Comparison of ENCODE assay signal across 10 cellular contexts in the genomic region with DNA sequence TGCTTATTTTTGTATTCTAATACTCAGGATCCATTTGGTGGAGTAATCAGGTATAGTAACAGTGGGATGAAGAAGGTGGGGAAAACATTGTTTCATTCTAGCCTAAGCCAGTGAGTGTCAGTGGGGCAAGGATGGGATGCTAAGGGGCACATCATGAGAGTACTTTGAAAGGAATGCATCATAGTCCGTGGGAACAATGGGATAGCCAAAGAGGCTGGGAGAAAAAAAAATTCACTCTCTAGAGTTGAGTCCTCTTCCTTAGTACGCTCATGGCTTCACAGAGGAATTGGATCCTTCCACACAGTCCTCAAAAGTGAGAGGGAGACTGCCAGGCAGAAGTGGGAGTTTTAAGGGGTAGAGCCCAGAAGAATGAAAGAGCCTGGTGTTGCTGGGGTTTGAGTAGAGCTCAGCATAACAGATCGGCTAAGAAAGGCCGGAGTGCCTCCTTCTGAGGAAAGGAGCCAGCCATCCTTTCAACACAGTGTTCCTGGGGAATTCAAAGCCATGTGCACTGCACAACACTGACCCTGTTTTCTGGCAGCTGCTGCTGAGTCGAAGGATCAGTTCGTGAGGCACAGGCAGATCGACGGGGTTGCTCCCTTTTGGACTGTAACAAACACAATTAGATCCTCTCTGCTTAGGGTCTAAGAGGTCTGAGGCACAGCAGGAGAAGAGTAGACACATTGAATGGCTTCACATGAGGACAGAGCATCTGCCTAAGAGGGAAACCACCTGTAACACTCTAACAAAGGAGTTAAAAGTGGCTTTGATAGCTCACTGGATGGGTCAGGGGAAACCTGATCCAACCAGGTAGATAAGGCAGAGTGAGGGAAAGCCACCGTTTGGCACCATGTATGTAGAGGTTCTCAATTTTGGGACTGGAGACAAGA.
DNase-seq lines count a peak whose midpoint lies in the region; FAIRE-seq and TF ChIP-seq lines count a peak whose summit lies in the region.
"Had no signal": no experiment of that assay in that cellular context is flagged by ENCODE, and none has a peak within 500 bp of the region (broad histone marks: within the 10 kb centered on the region; RNA-seq: fewer than 3 reads in every experiment).

No MANE protein-coding gene starts in this region.

- H3K4me3 ChIP-seq in H7 (ENCODE audit: insufficient read depth, low read depth, low read length) (no peak overlapping the region), GM23248 (no peak overlapping the region)

- peak overlapping the region; percentile 84 for H3K27ac Mint-ChIP-seq in endothelial cell (ENCODE audit: unreplicated experiment)
- H3K27ac Mint-ChIP-seq in activated naive CD4-positive, alpha-beta T cell treated with anti-CD3 and anti-CD28 coated beads, Interleukin-2, amount 10 ng/mL, durations not matched to agents 7 days and 5 days, result no peak overlapping the region

- H3K4me1 ChIP-seq in GM23248 (ENCODE audit: insufficient read depth), result peaks cover 10% of the 10 kb centered on the region

- H3K9me2 ChIP-seq in GM23248 (ENCODE audit: insufficient read depth), result no peaks in the 10 kb centered on the region

- H3K4me2 ChIP-seq in GM23248 (ENCODE audit: unreplicated experiment), result no peak overlapping the region

- H3K36me3 Mint-ChIP-seq in endothelial cell (ENCODE audit: low read depth, unreplicated experiment), result peaks cover 16% of the 10 kb centered on the region
- peaks cover 58% of the 10 kb centered on the region for H3K36me3 Mint-ChIP-seq in activated naive CD4-positive, alpha-beta T cell treated with anti-CD3 and anti-CD28 coated beads, Interleukin-2, amount 10 ng/mL, durations not matched to agents 7 days and 5 days

- no peak overlapping the region for H3K9ac ChIP-seq in GM23248

- in situ Hi-C loops in GM23248 (cut with MboI), result no loop called here

- 76 to 81% methylated on average over 9 of the region's 9 CpGs for WGBS in GM23248 (ENCODE audit: low coverage in 1 of 2, low lambda C conversion rate in 2 of 2, missing lambda C conversion rate in 2 of 2), 2 experiments

- H3F3A ChIP-seq in GM23248 (ENCODE audit: insufficient read depth), result peaks cover 7% of the 10 kb centered on the region; the same call in 1 of the 2 replicates

- no peaks in the 10 kb centered on the region for H4K20me1 ChIP-seq in GM23248 (ENCODE audit: insufficient read depth)

- H3K36me3 ChIP-seq in H7 (replicated peaks; ENCODE audit: control insufficient read depth, insufficient read depth, low read length) (peaks cover 3% of the 10 kb centered on the region), GM23248 (ENCODE audit: low read depth) (no peaks in the 10 kb centered on the region; the same call in 1 of the 2 replicates)

- peaks cover 2% of the 10 kb centered on the region for H3K27me3 Mint-ChIP-seq in endothelial cell (ENCODE audit: unreplicated experiment)
- H3K27me3 Mint-ChIP-seq in activated naive CD4-positive, alpha-beta T cell treated with anti-CD3 and anti-CD28 coated beads, Interleukin-2, amount 10 ng/mL, durations not matched to agents 7 days and 5 days, result no peaks in the 10 kb centered on the region

- H3K4me1 Mint-ChIP-seq in endothelial cell (ENCODE audit: unreplicated experiment), result peaks cover 19% of the 10 kb centered on the region
- H3K4me1 Mint-ChIP-seq in activated naive CD4-positive, alpha-beta T cell treated with anti-CD3 and anti-CD28 coated beads, Interleukin-2, amount 10 ng/mL, durations not matched to agents 7 days and 5 days, result peaks cover 40% of the 10 kb centered on the region

- no peaks in the 10 kb centered on the region for H3K9me3 ChIP-seq in GM23248 (ENCODE audit: low read depth)

- CTCF ChIA-PET in activated naive CD4-positive, alpha-beta T cell treated with anti-CD3 and anti-CD28 coated beads, Interleukin-2, amount 10 ng/mL, durations not matched to agents 7 days and 5 days (lab: Charles Lee), result no interaction called here

- no peak overlapping the region for H3K27ac ChIP-seq in GM23248

- FAIRE-seq in GM12891 (lab: Jason Lieb, UNC), result no peak

- no peak overlapping the region for H2AFZ ChIP-seq in GM23248

- DNase-seq in H7, result peak; percentile 13
- DNase-seq in NCI-H2196 (lab: John Stamatoyannopoulos, UW; ENCODE audit: unreplicated experiment), result peak; percentile 41
- no peak for DNase-seq in endothelial cell (ENCODE audit: low spot score)
- DNase-seq in nucleus accumbens (lab: John Stamatoyannopoulos, UW), result peak in 34 of 56 donors; percentile 14 to 74 (median 40)
- DNase-seq in SHP77 treated with DMSO at 0.1 percent for 48 hours (lab: John Stamatoyannopoulos, UW), result no peak
- no peak for DNase-seq in GM12891 (ENCODE audit: insufficient read length, low spot score)
- no peak for DNase-seq in GM23248
- no peak for DNase-seq in activated naive CD4-positive, alpha-beta T cell treated with anti-CD3 and anti-CD28 coated beads, Interleukin-2, amount 10 ng/mL, durations not matched to agents 7 days and 5 days
- DNase-seq: left colon, MV-4-11 had no signal

- TF ChIP-seq POLR2A in GM12891 (IDR thresholded peaks at IDR 0.05; ENCODE audit: low read depth, low read length), result no peak

- TF ChIP-seq CTCF in endothelial cell (IDR thresholded peaks at IDR 0.05; ENCODE audit: unreplicated experiment), result no peak

- no peaks in the 10 kb centered on the region for H3K27me3 ChIP-seq in H7 (ENCODE audit: control insufficient read depth, insufficient read depth, low read length)
- H3K27me3 ChIP-seq in GM23248 (replicated peaks; ENCODE audit: insufficient read depth), result no peaks in the 10 kb centered on the region

- no peak overlapping the region for H3K4me3 Mint-ChIP-seq in endothelial cell (ENCODE audit: unreplicated experiment)
- no peak overlapping the region for H3K4me3 Mint-ChIP-seq in activated naive CD4-positive, alpha-beta T cell treated with anti-CD3 and anti-CD28 coated beads, Interleukin-2, amount 10 ng/mL, durations not matched to agents 7 days and 5 days

- peaks cover 20% of the 10 kb centered on the region for H3K79me2 ChIP-seq in GM23248 (ENCODE audit: insufficient read depth)

- no peaks in the 10 kb centered on the region for H3K9me3 Mint-ChIP-seq in endothelial cell (ENCODE audit: unreplicated experiment)
- no peaks in the 10 kb centered on the region for H3K9me3 Mint-ChIP-seq in activated naive CD4-positive, alpha-beta T cell treated with anti-CD3 and anti-CD28 coated beads, Interleukin-2, amount 10 ng/mL, durations not matched to agents 7 days and 5 days

TF ChIP-seq in GM12891, 5 proteins besides CTCF, POLR2A, EP300 and RAD21:
- TF ChIP-seq SPI1 (IDR thresholded peaks at IDR 0.05; ENCODE audit: low read depth, low read length), result no peak
- no peak for TF ChIP-seq PAX5 (IDR thresholded peaks at IDR 0.05; ENCODE audit: insufficient read depth, low read length, severe bottlenecking)
- no peak for TF ChIP-seq TAF1 (IDR thresholded peaks at IDR 0.05; ENCODE audit: low read depth, low read length)
- TF ChIP-seq POLR2AphosphoS5 (IDR thresholded peaks at IDR 0.05; ENCODE audit: low read depth, low read length), result no peak
- no peak for TF ChIP-seq POU2F2 (IDR thresholded peaks at IDR 0.05; ENCODE audit: low read depth, low read length)

Comparison
In these comparisons a context has a peak if more than half of its experiments do, and no peak if none do; other contexts are left out.
1. DNase-seq: peak in H7 (single experiment), NCI-H2196 (single experiment) and nucleus accumbens (34 of 56); none in endothelial cell (single experiment), SHP77 treated with DMSO at 0.1 percent for 48 hours (single experiment), GM12891 (single experiment), GM23248 (single experiment) and activated naive CD4-positive, alpha-beta T cell treated with anti-CD3 and anti-CD28 coated beads, Interleukin-2, amount 10 ng/mL, durations not matched to agents 7 days and 5 days (single experiment).